In the genomic region with DNA sequence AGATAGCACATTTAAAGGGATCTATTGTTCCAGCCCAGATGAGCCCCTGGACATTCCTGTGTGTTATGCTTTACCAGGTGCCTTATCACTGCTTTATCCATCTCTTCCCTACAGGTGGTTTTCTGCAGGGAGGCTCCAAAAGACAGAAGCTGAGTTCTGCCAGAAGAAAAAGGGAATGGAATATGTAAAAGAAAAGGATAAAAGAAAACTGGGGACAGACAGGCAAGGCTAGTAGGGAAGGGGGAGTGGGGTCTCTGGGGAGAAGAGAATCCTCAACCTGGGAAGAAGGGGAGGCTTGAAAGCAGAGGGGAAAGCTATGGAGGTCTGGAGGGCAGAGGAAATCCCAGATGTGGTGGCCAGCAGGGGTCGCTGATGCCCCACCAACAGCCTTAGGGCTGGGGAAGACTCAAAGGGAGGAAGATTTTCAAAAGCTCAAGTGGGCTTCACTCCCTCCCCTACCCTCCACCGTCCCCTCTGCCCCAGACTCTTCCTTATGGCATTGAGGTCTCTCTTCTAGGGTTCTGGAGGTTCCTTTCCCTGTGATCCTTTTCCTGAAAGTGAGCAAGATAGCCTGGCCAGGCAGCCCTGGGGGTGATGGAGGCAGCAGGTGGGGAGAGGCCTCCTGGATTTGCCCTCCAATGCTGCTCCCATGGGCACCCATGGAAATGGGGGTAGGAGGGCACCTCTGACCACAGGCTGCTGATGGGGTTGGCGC, we compare ENCODE assay signal across 8 cellular contexts.
DNase-seq lines count a peak whose midpoint lies in the region; ATAC-seq and TF ChIP-seq lines count a peak whose summit lies in the region.

No MANE protein-coding gene starts in this region.

- H3K9me3 Mint-ChIP-seq in nephron progenitor cell = no peaks in the 10 kb centered on the region

- peaks cover 13% of the 10 kb centered on the region for H3K4me1 ChIP-seq in PC-9 (replicated peaks; ENCODE audit: insufficient read depth)

- DNase-seq in NCI-H2107 (lab: John Stamatoyannopoulos, UW) (peak; percentile 11), NCI-H2107 treated with DMSO at 0.1 percent for 48 hours (lab: John Stamatoyannopoulos, UW; ENCODE audit: unreplicated experiment) (no peak), PC-9 (peak in 1 of 2 experiments; percentile 74), fibroblast of mammary gland (ENCODE audit: low read depth) (peak; percentile 64), nephron progenitor cell (peak; percentile 91)
- peak; percentile 79 to 83 for DNase-seq in activated T-cell treated with anti-CD3 and anti-CD28 coated beads, Interleukin-2, amount 50 U/mL, for 48 hours
- peak; percentile 78 for DNase-seq in stimulated activated naive CD8-positive, alpha-beta T cell treated with anti-CD3 and anti-CD28 coated beads, Interleukin-15, Interleukin-2, amounts not matched to agents 100 U/mL and 50 U/mL, for 24 hours

- CTCF ChIA-PET in PC-9 (lab: Charles Lee) = interaction anchor here (0.5 to 2.4 kb wide), 8 partner anchors 10 to 445 kb away, joined by 3 to 11 read pairs (median 4); no protein-coding TSS in a partner anchor

- H3K9me3 ChIP-seq in PC-9 (ENCODE audit: insufficient read depth, low read depth) = no peaks in the 10 kb centered on the region

- BruUV-seq in PC-9 (replicated peaks; lab: Mats Ljungman, UMichigan) = no TSS peak

- TF ChIP-seq CTCF in PC-9 (conservative IDR thresholded peaks at IDR 0.05) (peak; percentile 98), fibroblast of mammary gland (conservative IDR thresholded peaks at IDR 0.05; ENCODE audit: control insufficient read depth, insufficient read depth, low read depth, low read length) (peak; percentile 96), nephron progenitor cell (IDR thresholded peaks at IDR 0.05) (peak; percentile 90)

- H3K27ac Mint-ChIP-seq in nephron progenitor cell = no peak overlapping the region

- POLR2A ChIA-PET in PC-9 (lab: Charles Lee; ENCODE audit: unreplicated experiment) = no interaction called here

- peak; percentile 68 for ATAC-seq in HG03095 (IDR thresholded peaks at IDR 0.05; ENCODE audit: unreplicated experiment)
- ATAC-seq in stimulated activated naive CD8-positive, alpha-beta T cell treated with anti-CD3 and anti-CD28 coated beads, Interleukin-15, Interleukin-2, amounts not matched to agents 100 U/mL and 50 U/mL, for 24 hours = peak; percentile 58

- H3K9me2 ChIP-seq in PC-9 (ENCODE audit: insufficient read depth) = no peaks in the 10 kb centered on the region

- peaks cover 90% of the 10 kb centered on the region for H3K27me3 Mint-ChIP-seq in nephron progenitor cell (ENCODE audit: low read depth, poor library complexity)

- no peaks in the 10 kb centered on the region for H3K27me3 ChIP-seq in PC-9 (ENCODE audit: insufficient read depth, low read depth)

- no peak overlapping the region for H3K4me3 Mint-ChIP-seq in nephron progenitor cell

- H4K20me1 ChIP-seq in PC-9 (ENCODE audit: insufficient read depth) = no peaks in the 10 kb centered on the region

- peaks cover 37% of the 10 kb centered on the region for H3K4me1 Mint-ChIP-seq in nephron progenitor cell

- H2AFZ ChIP-seq in PC-9 = no peak overlapping the region

- H3K4me2 ChIP-seq in PC-9 = no peak overlapping the region

- H3K79me2 ChIP-seq in PC-9 (ENCODE audit: low read depth) = no peaks in the 10 kb centered on the region

- H3K36me3 Mint-ChIP-seq in nephron progenitor cell (ENCODE audit: low read depth) = no peaks in the 10 kb centered on the region

- H3K36me3 ChIP-seq in PC-9 (ENCODE audit: low read depth) = no peaks in the 10 kb centered on the region

- no peaks in the 10 kb centered on the region for H3F3A ChIP-seq in PC-9 (ENCODE audit: insufficient read depth, low read depth)

- intact Hi-C loops in PC-9 (cut with micrococcal nuclease; ENCODE audit: unreplicated experiment) = loop anchor here (1.0 to 10.0 kb wide), 3 partner anchors 53 to 217 kb away; no protein-coding TSS in a partner anchor

- no peak overlapping the region for H3K27ac ChIP-seq in PC-9

- H3K4me3 ChIP-seq in PC-9 (no peak overlapping the region), fibroblast of mammary gland (ENCODE audit: control insufficient read depth, low read depth, low read length) (no peak overlapping the region)
